Comparison of ENCODE assay signal across 9 cellular contexts in genomic region chr6:70547313-70547712, GRCh38. TPM values are rescaled to one million over a fixed set of nuclear protein-coding genes. Genes with fewer than 3 reads are reported as not detected.
DNase-seq lines count a peak whose midpoint lies in the region; ATAC-seq, FAIRE-seq and TF ChIP-seq lines count a peak whose summit lies in the region.
"Had no signal": no experiment of that assay in that cellular context is flagged by ENCODE, and none has a peak within 500 bp of the region (broad histone marks: within the 10 kb centered on the region; RNA-seq: fewer than 3 reads in every experiment).

No MANE protein-coding gene starts in this region.

- H2BK120ac ChIP-seq in H1 (replicated peaks; ENCODE audit: low read depth, low read length): no peak overlapping the region

- no peaks in the 10 kb centered on the region for H4K20me1 ChIP-seq in H1 (replicated peaks in 1 of 2; ENCODE audit: control insufficient read depth in 1 of 2, insufficient read depth in 2 of 2, low read length in 2 of 2)
- no peaks in the 10 kb centered on the region for H4K20me1 ChIP-seq in neural cell (ENCODE audit: insufficient read depth)

- TF ChIP-seq CTCF in GM12875 (IDR thresholded peaks at IDR 0.05; ENCODE audit: borderline replicate concordance, insufficient read depth, low read depth, low read length) (0 out of 2 replicates have a peak, but pooled peaks have one; percentile 18), H1 (IDR thresholded peaks at IDR 0.05; ENCODE audit: control extremely low read depth in 1 of 3, insufficient read depth in 1 of 3, low read depth in 1 of 3, low read length in 3 of 3) (peak in 2 of 3 experiments; percentile 59 to 60; a peak in 3 of 4 replicates), neural cell (IDR thresholded peaks at IDR 0.05; ENCODE audit: poor library complexity, severe bottlenecking) (peak; percentile 63)

- H2BK20ac ChIP-seq in H1 (ENCODE audit: low read length): no peak overlapping the region

- H3K56ac ChIP-seq in H1 (replicated peaks; ENCODE audit: insufficient read length, low read depth, low read length): no peak overlapping the region

- no peak overlapping the region for H3K14ac ChIP-seq in H1 (ENCODE audit: insufficient read length)

- no peak for TF ChIP-seq POLR2A in H1 (IDR thresholded peaks at IDR 0.05; ENCODE audit: control extremely low read depth in 1 of 2, low read depth in 2 of 2, low read length in 2 of 2)
- no peak for TF ChIP-seq POLR2A in GM18505 (IDR thresholded peaks at IDR 0.05; ENCODE audit: borderline replicate concordance, extremely low read depth, insufficient read depth, insufficient read length)

- H3K4me1 ChIP-seq in H1 (replicated peaks in 1 of 4; ENCODE audit: control insufficient read depth in 3 of 4, insufficient read depth in 4 of 4, low read length in 3 of 4): peaks cover 0 to 5% (median 0%) of the 10 kb centered on the region in 4 experiments; a peak in 1 of 7 replicates

- H2BK15ac ChIP-seq in H1 (ENCODE audit: low read length): no peak overlapping the region

- H3K4me3 ChIP-seq in GM12875 (ENCODE audit: low read depth, low read length) (no peak overlapping the region), H1 (ENCODE audit: extremely low read depth in 1 of 4, insufficient read depth in 2 of 4, low read depth in 3 of 4, low read length in 4 of 4) (no peak overlapping the region), neural cell (ENCODE audit: low read length) (no peak overlapping the region)

- CTCF ChIA-PET in H1 (lab: Charles Lee; ENCODE audit: partially characterized antibody): interaction anchor here (0.6 to 5.1 kb wide), 17 partner anchors 13 to 408 kb away, joined by 3 to 39 read pairs (median 3); no protein-coding TSS in a partner anchor

- H3K79me2 ChIP-seq in H1 (ENCODE audit: control insufficient read depth in 1 of 2, insufficient read depth in 2 of 2, low read length in 2 of 2) (no peaks in the 10 kb centered on the region), neural cell (replicated peaks; ENCODE audit: insufficient read depth, low read length) (no peaks in the 10 kb centered on the region)

- FAIRE-seq in H1 (lab: Jason Lieb, UNC): no peak
- no peak for FAIRE-seq in RCC 7860 (lab: Jason Lieb, UNC)

- ATAC-seq in GM18505 (IDR thresholded peaks at IDR 0.05; ENCODE audit: unreplicated experiment) (no peak), GM19467 (IDR thresholded peaks at IDR 0.05; ENCODE audit: unreplicated experiment) (no peak)

- peak; percentile 25 for DNase-seq in NCI-H2196 treated with DMSO at 0.1 percent for 48 hours (lab: John Stamatoyannopoulos, UW; ENCODE audit: unreplicated experiment)
- DNase-seq in H1 (ENCODE audit: low read depth in 1 of 2, low spot score in 2 of 2): no peak
- DNase-seq in RCC 7860 (ENCODE audit: low spot score): no peak
- no peak for DNase-seq in KG1 (lab: John Stamatoyannopoulos, UW)
- DNase-seq: activated naive CD4-positive, alpha-beta T cell treated with Interleukin-2 at 50 U/mL for 16 hours had no signal

- H3K27ac ChIP-seq in H1 (ENCODE audit: low read depth, low read length) (no peak overlapping the region), neural cell (ENCODE audit: low read length) (no peak overlapping the region)

- no peak overlapping the region for H2AK5ac ChIP-seq in H1 (ENCODE audit: low read depth, low read length)

- H3K27me3 ChIP-seq in H1 (replicated peaks in 1 of 4; ENCODE audit: control insufficient read depth in 3 of 4, extremely low read depth in 1 of 4, insufficient read depth in 3 of 4, low read length in 3 of 4) (no peaks in the 10 kb centered on the region), neural cell (ENCODE audit: insufficient read depth, low read depth, low read length) (no peaks in the 10 kb centered on the region)

- no peak overlapping the region for H4K5ac ChIP-seq in H1 (ENCODE audit: insufficient read length, low read depth, low read length)

- no peak overlapping the region for H4K8ac ChIP-seq in H1 (ENCODE audit: extremely low read depth, insufficient read depth, low read length)

- no peak overlapping the region for H3K18ac ChIP-seq in H1 (ENCODE audit: extremely low read depth, low read length)

- no peak overlapping the region for H3K4ac ChIP-seq in H1 (replicated peaks; ENCODE audit: insufficient read length, low read depth, low read length)

- TF ChIP-seq EP300 in H1 (IDR thresholded peaks at IDR 0.05; ENCODE audit: borderline replicate concordance in 1 of 2, low read depth in 2 of 2, low read length in 2 of 2) (no peak), neural cell (conservative IDR thresholded peaks at IDR 0.05; ENCODE audit: poor library complexity, severe bottlenecking) (no peak)

- H3K23me2 ChIP-seq in H1 (ENCODE audit: low read depth, low read length): no peaks in the 10 kb centered on the region

- POLR2A ChIA-PET in H1 (lab: Charles Lee; ENCODE audit: partially characterized antibody): no interaction called here

- H3K23ac ChIP-seq in H1 (ENCODE audit: insufficient read length): no peak overlapping the region

- H2AFZ ChIP-seq in H1 (ENCODE audit: low read length) (no peak overlapping the region), neural cell (ENCODE audit: low read depth, low read length) (no peak overlapping the region)

- peak overlapping the region in 1 of 2 experiments; percentile 27; a peak in 1 of 4 replicates for H3K4me2 ChIP-seq in H1 (ENCODE audit: insufficient read depth in 1 of 2, low read depth in 2 of 2, low read length in 2 of 2)
- H3K4me2 ChIP-seq in neural cell (ENCODE audit: low read length): no peak overlapping the region

- H3K79me1 ChIP-seq in H1 (ENCODE audit: low read depth, low read length): no peaks in the 10 kb centered on the region

- no peaks in the 10 kb centered on the region for H3F3A ChIP-seq in neural cell (ENCODE audit: insufficient read depth, low read length, poor library complexity, severe bottlenecking)

- H3K9me3 ChIP-seq in H1 (ENCODE audit: insufficient read depth in 2 of 2, low read depth in 1 of 2, low read length in 1 of 2) (no peaks in the 10 kb centered on the region), neural cell (ENCODE audit: low read length) (no peaks in the 10 kb centered on the region)

- no peak overlapping the region for H4K91ac ChIP-seq in H1 (replicated peaks; ENCODE audit: insufficient read length, low read length)

- H3K36me3 ChIP-seq in H1 (ENCODE audit: control insufficient read depth in 2 of 4, insufficient read depth in 4 of 4, low read length in 3 of 4) (no peaks in the 10 kb centered on the region; a peak in 1 of 8 replicates), neural cell (ENCODE audit: insufficient read depth, low read length) (no peaks in the 10 kb centered on the region)

- no peaks in the 10 kb centered on the region for H3K9me2 ChIP-seq in neural cell (ENCODE audit: insufficient read depth, low read length)

- TF ChIP-seq RAD21 in H1 (IDR thresholded peaks at IDR 0.05 in 1 of 2, conservative IDR thresholded peaks at IDR 0.05 in 1 of 2; ENCODE audit: low read depth in 2 of 2, low read length in 2 of 2) (peak; percentile 73 to 80), neural cell (conservative IDR thresholded peaks at IDR 0.05) (peak; percentile 68)

- H2BK12ac ChIP-seq in H1 (ENCODE audit: low read depth, low read length): no peak overlapping the region

- no peak overlapping the region for H3K9ac ChIP-seq in H1 (replicated peaks in 1 of 4; ENCODE audit: extremely low read depth in 1 of 4, low read depth in 3 of 4, low read length in 3 of 4)
- H3K9ac ChIP-seq in neural cell (ENCODE audit: low read length): no peak overlapping the region

- H2BK5ac ChIP-seq in H1 (ENCODE audit: low read depth, low read length): no peak overlapping the region

TF ChIP-seq in H1, 55 proteins besides CTCF, POLR2A, EP300 and RAD21 (continues in another document):
- TF ChIP-seq SIN3A (conservative IDR thresholded peaks at IDR 0.05 in 1 of 2, IDR thresholded peaks at IDR 0.05 in 1 of 2; ENCODE audit: low read depth in 1 of 2, low read length in 2 of 2): no peak
- no peak for TF ChIP-seq E2F6 (IDR thresholded peaks at IDR 0.05)
- TF ChIP-seq EGR1 (IDR thresholded peaks at IDR 0.05; ENCODE audit: borderline replicate concordance, low read depth, low read length): no peak
- TF ChIP-seq ZNF274 (IDR thresholded peaks at IDR 0.05; ENCODE audit: borderline replicate concordance, extremely low read depth, low read length): no peak
- TF ChIP-seq POLR2AphosphoS5 (IDR thresholded peaks at IDR 0.05; ENCODE audit: low read depth, low read length): no peak
- TF ChIP-seq ASH2L (IDR thresholded peaks at IDR 0.05; ENCODE audit: low read length): no peak

TF ChIP-seq in neural cell, 6 proteins besides CTCF, POLR2A, EP300 and RAD21:
- TF ChIP-seq POLR2AphosphoS5 (IDR thresholded peaks at IDR 0.05) (no peak), EZH2 (IDR thresholded peaks at IDR 0.05; ENCODE audit: borderline replicate concordance, insufficient read depth, low read length, poor library complexity, severe bottlenecking) (no peak), SMC3 (conservative IDR thresholded peaks at IDR 0.05; ENCODE audit: poor library complexity) (peak; percentile 65), TAF1 (IDR thresholded peaks at IDR 0.05; ENCODE audit: low read depth) (no peak)

RNA-seq across cellular contexts. Expression of gene SDHAF4, which starts 19.4 kb away (rescaled TPM):
- 14.8 and 14.9 TPM in 2 replicates for total RNA-seq in H1 (2021; fragmentation: NEBNext Ultra II Directional; extraction: Animal tissue kit (Norgen Biotek cat#: 25700))
- polyA plus RNA-seq in H1 (2011; rRNA removed) (9.8 and 10.4 TPM in 2 replicates), neural cell (28.2 and 50.2 TPM in 2 replicates)
- 15.8 TPM for polyA plus RNA-seq in H1 (2011; cell fraction: cytosol; rRNA removed)
- 8.6 TPM for polyA plus RNA-seq in H1 (2011; cell fraction: nucleus; rRNA removed)
- 16.1 to 23.2 TPM (median 18.4 TPM) in 4 replicates for polyA plus RNA-seq in H1 (2012, experiment 1 of 2)
- polyA plus RNA-seq in H1 (2012, experiment 2 of 2): 31.3 TPM
- 25.6 TPM for polyA plus RNA-seq in H1 (2013, experiment 1 of 2)
- polyA plus RNA-seq in H1 (2013, experiment 2 of 2): 24.3 TPM
- 2.6 and 3.1 TPM in 2 replicates for polyA minus RNA-seq in H1 (2011; rRNA and poly(A)+ RNA removed)
- polyA minus RNA-seq in H1 (2011; cell fraction: cytosol; rRNA and poly(A)+ RNA removed): 7.7 TPM
- 11.9 TPM for polyA minus RNA-seq in H1 (2011; cell fraction: nucleus; rRNA and poly(A)+ RNA removed)
- polyA minus RNA-seq in neural cell: 19.0 and 21.2 TPM in 2 replicates
